Comparison of ENCODE assay signal across 11 cellular contexts in genomic region chr14:61552196-61552595, GRCh38.
A peak's percentile ranks its signal among the peaks of the same experiment; 100 is the strongest.
DNase-seq lines count a peak whose midpoint lies in the region; ATAC-seq and TF ChIP-seq lines count a peak whose summit lies in the region.
"Had no signal": no experiment of that assay in that cellular context is flagged by ENCODE, and none has a peak within 500 bp of the region (broad histone marks: within the 10 kb centered on the region; RNA-seq: fewer than 3 reads in every experiment).

No MANE protein-coding gene starts in this region.

- ATAC-seq in activated T-cell treated with anti-CD3 and anti-CD28 coated beads, Interleukin-2, amount 50 U/mL, for 72 hours (replicated peaks in 1 of 2) = no peak
- ATAC-seq in activated naive CD8-positive, alpha-beta T cell treated with anti-CD3 and anti-CD28 coated beads, Interleukin-2, amount 10 ng/mL, durations not matched to agents 7 days and 5 days (ENCODE audit: low read depth) = no peak

- POLR2A ChIA-PET in activated naive CD8-positive, alpha-beta T cell treated with anti-CD3 and anti-CD28 coated beads, Interleukin-2, amount 10 ng/mL, durations not matched to agents 7 days and 5 days (lab: Charles Lee) = interaction anchor here (0.8 to 3.2 kb wide), 9 partner anchors 14 to 143 kb away, joined by 3 to 10 read pairs (median 4); partner anchors contain the start of gene HIF1A

- peak overlapping the region; percentile 61 to 74 for H3K4me3 Mint-ChIP-seq in activated T-cell treated with anti-CD3 and anti-CD28 coated beads, Interleukin-2, amount 50 U/mL, for 72 hours
- peak overlapping the region; percentile 73 for H3K4me3 Mint-ChIP-seq in activated naive CD8-positive, alpha-beta T cell treated with anti-CD3 and anti-CD28 coated beads, Interleukin-2, amount 10 ng/mL, durations not matched to agents 7 days and 5 days
- H3K4me3 Mint-ChIP-seq: nephron had no signal

- peak overlapping the region; percentile 95 to 98 for H3K27ac ChIP-seq in liver (ENCODE audit: low read depth in 1 of 2, low read length in 2 of 2)
- peak overlapping the region; percentile 27 to 71 for H3K27ac ChIP-seq in testis
- H3K27ac ChIP-seq: SJCRH30 had no signal

- H3K4me3 ChIP-seq in liver (ENCODE audit: low read depth in 1 of 3, low read length in 3 of 3) (no peak overlapping the region), testis (no peak overlapping the region)
- H3K4me3 ChIP-seq: SJCRH30 had no signal

- TF ChIP-seq RAD21 in liver (IDR thresholded peaks at IDR 0.05) = no peak

- no peak for TF ChIP-seq CTCF in liver (IDR thresholded peaks at IDR 0.05; ENCODE audit: low read depth, low read length, missing input control)
- TF ChIP-seq CTCF in testis (IDR thresholded peaks at IDR 0.05) = no peak

- H3K36me3 ChIP-seq in liver (ENCODE audit: control insufficient read depth in 4 of 4, insufficient read depth in 3 of 4, low read depth in 1 of 4, low read length in 3 of 4) (no peaks in the 10 kb centered on the region), testis (ENCODE audit: low read depth, missing control alignments) (no peaks in the 10 kb centered on the region)
- H3K36me3 ChIP-seq: SJCRH30 had no signal

- H3K9me3 Mint-ChIP-seq in activated T-cell treated with anti-CD3 and anti-CD28 coated beads, Interleukin-2, amount 50 U/mL, for 72 hours = peaks cover 0 to 5% of the 10 kb centered on the region in 2 donors
- H3K9me3 Mint-ChIP-seq in activated naive CD8-positive, alpha-beta T cell treated with anti-CD3 and anti-CD28 coated beads, Interleukin-2, amount 10 ng/mL, durations not matched to agents 7 days and 5 days = no peaks in the 10 kb centered on the region
- H3K9me3 Mint-ChIP-seq: nephron had no signal

- no peaks in the 10 kb centered on the region for H3K27me3 Mint-ChIP-seq in activated T-cell treated with anti-CD3 and anti-CD28 coated beads, Interleukin-2, amount 50 U/mL, for 72 hours (ENCODE audit: low read depth)
- H3K27me3 Mint-ChIP-seq in activated naive CD8-positive, alpha-beta T cell treated with anti-CD3 and anti-CD28 coated beads, Interleukin-2, amount 10 ng/mL, durations not matched to agents 7 days and 5 days = no peaks in the 10 kb centered on the region

- no peaks in the 10 kb centered on the region for H3K27me3 ChIP-seq in liver (ENCODE audit: control insufficient read depth in 4 of 4, insufficient read depth in 4 of 4, low read length in 3 of 4)
- no peaks in the 10 kb centered on the region for H3K27me3 ChIP-seq in testis
- H3K27me3 ChIP-seq: SJCRH30 had no signal

- no peak overlapping the region for H3K9ac ChIP-seq in liver (ENCODE audit: low read depth in 1 of 2, low read length in 2 of 2)

- DNase-seq in activated T-cell treated with anti-CD3 and anti-CD28 coated beads, Interleukin-2, amount 50 U/mL, for 72 hours = no peak
- no peak for DNase-seq in activated T-cell treated with anti-CD3 and anti-CD28 coated beads for 4 hours
- no peak for DNase-seq in activated naive CD8-positive, alpha-beta T cell treated with anti-CD3 and anti-CD28 coated beads, Interleukin-2, amount 10 ng/mL, durations not matched to agents 7 days and 5 days
- no peak for DNase-seq in testis
- no peak for DNase-seq in A172 (ENCODE audit: low spot score)
- DNase-seq in stimulated activated CD4-positive, alpha-beta T cell treated with anti-CD3 and anti-CD28 coated beads, Interleukin-2, amount 100 ng/mL, for 48 hours = no peak
- DNase-seq in SKM-1 treated with dmso at 0.1 percent for 144 hours (lab: John Stamatoyannopoulos, UW; ENCODE audit: unreplicated experiment) = no peak
- DNase-seq: NCI-H2081, SJCRH30 had no signal

- H3K36me3 Mint-ChIP-seq in activated T-cell treated with anti-CD3 and anti-CD28 coated beads, Interleukin-2, amount 50 U/mL, for 72 hours (ENCODE audit: insufficient read depth in 2 of 2) = peaks cover 10 to 42% of the 10 kb centered on the region in 2 donors
- H3K36me3 Mint-ChIP-seq in activated naive CD8-positive, alpha-beta T cell treated with anti-CD3 and anti-CD28 coated beads, Interleukin-2, amount 10 ng/mL, durations not matched to agents 7 days and 5 days = peaks cover 69% of the 10 kb centered on the region

- H3K4me1 Mint-ChIP-seq in activated T-cell treated with anti-CD3 and anti-CD28 coated beads, Interleukin-2, amount 50 U/mL, for 72 hours (ENCODE audit: low read depth) = peaks cover 71% of the 10 kb centered on the region
- H3K4me1 Mint-ChIP-seq in activated naive CD8-positive, alpha-beta T cell treated with anti-CD3 and anti-CD28 coated beads, Interleukin-2, amount 10 ng/mL, durations not matched to agents 7 days and 5 days = peaks cover 56% of the 10 kb centered on the region

- H3K4me1 ChIP-seq in liver (ENCODE audit: control insufficient read depth in 4 of 4, insufficient read depth in 4 of 4, low read length in 3 of 4) (peaks cover 12 to 33% (median 14%) of the 10 kb centered on the region in 4 donors), testis (peaks cover 25% of the 10 kb centered on the region)

- 85% methylated on average over 4 of the region's 4 CpGs for WGBS in liver
- 61 to 65% methylated on average over 4 of the region's 4 CpGs for WGBS in testis, 2 donors

- peak overlapping the region; percentile 95 for H3K27ac Mint-ChIP-seq in activated T-cell treated with anti-CD3 and anti-CD28 coated beads, Interleukin-2, amount 50 U/mL, for 72 hours
- H3K27ac Mint-ChIP-seq in activated naive CD8-positive, alpha-beta T cell treated with anti-CD3 and anti-CD28 coated beads, Interleukin-2, amount 10 ng/mL, durations not matched to agents 7 days and 5 days = peak overlapping the region; percentile 95
- H3K27ac Mint-ChIP-seq: nephron had no signal

- H3K9me3 ChIP-seq in liver (ENCODE audit: control insufficient read depth in 4 of 4, low read length in 3 of 4) (no peaks in the 10 kb centered on the region), testis (no peaks in the 10 kb centered on the region)
- H3K9me3 ChIP-seq: SJCRH30 had no signal

- intact Hi-C loops in testis (cut with DNase I; ENCODE audit: low total_unique reads) = no loop called here

- TF ChIP-seq POLR2A in testis (IDR thresholded peaks at IDR 0.05) = no peak

TF ChIP-seq in liver, 16 proteins besides CTCF, POLR2A, EP300 and RAD21:
- TF ChIP-seq, protein P1, sequence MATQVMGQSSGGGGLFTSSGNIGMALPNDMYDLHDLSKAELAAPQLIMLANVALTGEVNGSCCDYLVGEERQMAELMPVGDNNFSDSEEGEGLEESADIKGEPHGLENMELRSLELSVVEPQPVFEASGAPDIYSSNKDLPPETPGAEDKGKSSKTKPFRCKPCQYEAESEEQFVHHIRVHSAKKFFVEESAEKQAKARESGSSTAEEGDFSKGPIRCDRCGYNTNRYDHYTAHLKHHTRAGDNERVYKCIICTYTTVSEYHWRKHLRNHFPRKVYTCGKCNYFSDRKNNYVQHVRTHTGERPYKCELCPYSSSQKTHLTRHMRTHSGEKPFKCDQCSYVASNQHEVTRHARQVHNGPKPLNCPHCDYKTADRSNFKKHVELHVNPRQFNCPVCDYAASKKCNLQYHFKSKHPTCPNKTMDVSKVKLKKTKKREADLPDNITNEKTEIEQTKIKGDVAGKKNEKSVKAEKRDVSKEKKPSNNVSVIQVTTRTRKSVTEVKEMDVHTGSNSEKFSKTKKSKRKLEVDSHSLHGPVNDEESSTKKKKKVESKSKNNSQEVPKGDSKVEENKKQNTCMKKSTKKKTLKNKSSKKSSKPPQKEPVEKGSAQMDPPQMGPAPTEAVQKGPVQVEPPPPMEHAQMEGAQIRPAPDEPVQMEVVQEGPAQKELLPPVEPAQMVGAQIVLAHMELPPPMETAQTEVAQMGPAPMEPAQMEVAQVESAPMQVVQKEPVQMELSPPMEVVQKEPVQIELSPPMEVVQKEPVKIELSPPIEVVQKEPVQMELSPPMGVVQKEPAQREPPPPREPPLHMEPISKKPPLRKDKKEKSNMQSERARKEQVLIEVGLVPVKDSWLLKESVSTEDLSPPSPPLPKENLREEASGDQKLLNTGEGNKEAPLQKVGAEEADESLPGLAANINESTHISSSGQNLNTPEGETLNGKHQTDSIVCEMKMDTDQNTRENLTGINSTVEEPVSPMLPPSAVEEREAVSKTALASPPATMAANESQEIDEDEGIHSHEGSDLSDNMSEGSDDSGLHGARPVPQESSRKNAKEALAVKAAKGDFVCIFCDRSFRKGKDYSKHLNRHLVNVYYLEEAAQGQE (IDR thresholded peaks at IDR 0.05) = no peak
- TF ChIP-seq FOXA1 (IDR thresholded peaks at IDR 0.05) = no peak
- TF ChIP-seq JUND (IDR thresholded peaks at IDR 0.05) = no peak
- no peak for TF ChIP-seq EGR1 (IDR thresholded peaks at IDR 0.05; ENCODE audit: low read depth in 2 of 2)
- no peak for TF ChIP-seq SP1 (IDR thresholded peaks at IDR 0.05)
